In genomic region chr15:98442901-98443300, GRCh38 we compare ENCODE assay signal across 10 cellular contexts.
"Had no signal": no experiment of that assay in that cellular context is flagged by ENCODE, and none has a peak within 500 bp of the region (broad histone marks: within the 10 kb centered on the region; RNA-seq: fewer than 3 reads in every experiment).

No MANE protein-coding gene starts in this region.

- H3K4me1 ChIP-seq: heart right ventricle, parathyroid adenoma, right atrium auricular region had no signal

- H3K27me3 Mint-ChIP-seq: activated CD4-positive, alpha-beta memory T cell treated with anti-CD3 and anti-CD28 coated beads, Interleukin-2, amount 10 ng/mL, durations not matched to agents 7 days and 5 days had no signal

- H3K36me3 Mint-ChIP-seq: activated naive CD8-positive, alpha-beta T cell treated with anti-CD3 and anti-CD28 coated beads for 36 hours had no signal

- H3K36me3 ChIP-seq: esophagus squamous epithelium, heart right ventricle, right atrium auricular region, tibial nerve had no signal

- H3K4me3 Mint-ChIP-seq: activated CD4-positive, alpha-beta memory T cell treated with anti-CD3 and anti-CD28 coated beads, Interleukin-2, amount 10 ng/mL, durations not matched to agents 7 days and 5 days; activated CD4-positive, alpha-beta T cell treated with anti-CD3 and anti-CD28 coated beads for 36 hours; activated naive CD8-positive, alpha-beta T cell treated with anti-CD3 and anti-CD28 coated beads for 36 hours; activated T-cell treated with anti-CD3 and anti-CD28 coated beads, Interleukin-2, amount 50 U/mL, for 72 hours had no signal

- H2AFZ ChIP-seq: parathyroid adenoma had no signal

- H3K9ac ChIP-seq: parathyroid adenoma had no signal

- H3K4me3 ChIP-seq: esophagus squamous epithelium, heart right ventricle, right atrium auricular region, tibial nerve had no signal

- DNase-seq: aorta, esophagus squamous epithelium, heart right ventricle had no signal

- H3K27ac ChIP-seq: esophagus squamous epithelium, heart right ventricle, parathyroid adenoma, right atrium auricular region had no signal

- H3K79me2 ChIP-seq: parathyroid adenoma had no signal

- H3K9me3 ChIP-seq: esophagus squamous epithelium, heart right ventricle, right atrium auricular region, tibial nerve had no signal

- H3K27me3 ChIP-seq: right atrium auricular region, tibial nerve had no signal

- H3K27ac Mint-ChIP-seq: activated CD4-positive, alpha-beta memory T cell treated with anti-CD3 and anti-CD28 coated beads, Interleukin-2, amount 10 ng/mL, durations not matched to agents 7 days and 5 days; activated CD4-positive, alpha-beta T cell treated with anti-CD3 and anti-CD28 coated beads for 36 hours; activated naive CD8-positive, alpha-beta T cell treated with anti-CD3 and anti-CD28 coated beads for 36 hours; activated T-cell treated with anti-CD3 and anti-CD28 coated beads, Interleukin-2, amount 50 U/mL, for 72 hours had no signal

- H3K9me3 Mint-ChIP-seq: activated CD4-positive, alpha-beta memory T cell treated with anti-CD3 and anti-CD28 coated beads, Interleukin-2, amount 10 ng/mL, durations not matched to agents 7 days and 5 days; activated naive CD8-positive, alpha-beta T cell treated with anti-CD3 and anti-CD28 coated beads for 36 hours; activated T-cell treated with anti-CD3 and anti-CD28 coated beads, Interleukin-2, amount 50 U/mL, for 72 hours had no signal
